27 cellular contexts compared by ENCODE assay signal in the genomic region with DNA sequence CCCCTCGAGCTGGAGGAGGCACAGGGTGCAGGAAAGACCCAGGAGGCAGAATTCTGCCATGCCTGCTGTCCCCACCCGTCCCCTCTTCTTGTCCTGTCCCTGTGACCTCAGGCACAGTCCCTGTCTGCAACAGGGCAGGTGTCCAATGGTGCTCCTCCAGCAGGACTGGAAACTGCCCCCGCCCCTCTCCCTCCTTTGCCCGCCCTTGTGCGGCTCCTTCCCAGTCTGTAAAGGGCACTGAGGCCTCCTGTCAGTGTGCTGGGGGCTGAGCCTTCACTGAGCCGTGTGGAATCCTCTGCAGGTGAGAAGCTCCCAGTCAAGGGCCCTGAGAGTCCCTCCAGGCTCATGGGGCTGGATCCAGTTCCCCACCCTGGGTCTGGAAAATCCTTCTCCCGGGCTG. TPM values are rescaled to one million over a fixed set of nuclear protein-coding genes. Genes with fewer than 3 reads are reported as not detected.
"Had no signal": no experiment of that assay in that cellular context is flagged by ENCODE, and none has a peak within 500 bp of the region (broad histone marks: within the 10 kb centered on the region; RNA-seq: fewer than 3 reads in every experiment).

No MANE protein-coding gene starts in this region.

- H3K4me1 ChIP-seq: colonic mucosa, foreskin keratinocyte, gastroesophageal sphincter, suprapubic skin, transverse colon, upper lobe of right lung, uterus had no signal

- H3K27me3 ChIP-seq: colonic mucosa, foreskin keratinocyte, pancreas, transverse colon, uterus had no signal

- H3K27ac Mint-ChIP-seq: dendritic cell treated with granulocyte-macrophage colony-stimulating factor and Interleukin-4, amounts not matched to agents 40 ng/mL and 50 ng/mL, for 4 days; memory B cell; natural killer cell; stimulated activated naive CD8-positive, alpha-beta T cell treated with anti-CD3 and anti-CD28 coated beads, Interleukin-15, amount 100 ng/mL, for 72 hours had no signal

- H3K4me3 ChIP-seq: colonic mucosa, esophagus muscularis mucosa, gastroesophageal sphincter, lung, pancreas, smooth muscle cell, suprapubic skin, transverse colon, upper lobe of right lung, uterus had no signal

- H3K4me1 Mint-ChIP-seq: memory B cell, natural killer cell had no signal

- H3K36me3 Mint-ChIP-seq: memory B cell, natural killer cell had no signal

- H3K4me3 Mint-ChIP-seq: dendritic cell treated with granulocyte-macrophage colony-stimulating factor and Interleukin-4, amounts not matched to agents 40 ng/mL and 50 ng/mL, for 4 days; memory B cell; natural killer cell; stimulated activated naive CD8-positive, alpha-beta T cell treated with anti-CD3 and anti-CD28 coated beads, Interleukin-15, amount 100 ng/mL, for 72 hours had no signal

- H3K36me3 ChIP-seq: colonic mucosa, esophagus muscularis mucosa, gastroesophageal sphincter, neutrophil, pancreas, suprapubic skin, transverse colon, upper lobe of right lung, uterus had no signal

- DNase-seq: colonic mucosa; effector CD8-positive, alpha-beta T cell; foreskin keratinocyte; glutamatergic neuron; natural killer cell; pancreas; retina; stimulated activated CD4-positive, alpha-beta T cell treated with anti-CD3 and anti-CD28 coated beads, Interleukin-12 subunit alpha, Interleukin-12 subunit beta, amount 100 ng/mL, for 4 hours; stimulated activated CD4-positive, alpha-beta T cell treated with anti-CD3 and anti-CD28 coated beads, Interleukin-1b, Interleukin-23, amount 100 ng/mL, for 48 hours; stimulated activated CD4-positive, alpha-beta T cell treated with anti-CD3 and anti-CD28 coated beads, Interleukin-4, amount 100 ng/mL, for 1 hour; stimulated activated CD8-positive, alpha-beta memory T cell treated with anti-CD3 and anti-CD28 coated beads, Interleukin-4, amount 100 ng/mL, for 48 hours; stimulated activated naive CD4-positive, alpha-beta T cell; stimulated activated naive CD8-positive, alpha-beta T cell treated with anti-CD3 and anti-CD28 coated beads, Interleukin-15, amount 100 ng/mL, for 72 hours; transverse colon; upper lobe of right lung; uterus had no signal

- ATAC-seq: foreskin keratinocyte; gastroesophageal sphincter; natural killer cell; pancreas; sciatic nerve; stimulated activated naive CD8-positive, alpha-beta T cell treated with anti-CD3 and anti-CD28 coated beads, Interleukin-15, amount 100 ng/mL, for 72 hours; upper lobe of right lung had no signal

- H3K27ac ChIP-seq: colonic mucosa, esophagus muscularis mucosa, foreskin keratinocyte, gastroesophageal sphincter, neutrophil, pancreas, suprapubic skin, transverse colon, upper lobe of right lung, uterus had no signal

- H3K4me2 ChIP-seq: smooth muscle cell had no signal

- H3K9me3 ChIP-seq: colonic mucosa, esophagus muscularis mucosa, gastroesophageal sphincter, neutrophil, pancreas, suprapubic skin, transverse colon, upper lobe of right lung, uterus had no signal

- H3K9me3 Mint-ChIP-seq: dendritic cell treated with granulocyte-macrophage colony-stimulating factor and Interleukin-4, amounts not matched to agents 40 ng/mL and 50 ng/mL, for 4 days; memory B cell; natural killer cell; stimulated activated naive CD8-positive, alpha-beta T cell treated with anti-CD3 and anti-CD28 coated beads, Interleukin-15, amount 100 ng/mL, for 72 hours had no signal

RNA-seq across cellular contexts. Expression of a gene that starts 28.9 kb away (rescaled TPM):
- total RNA-seq: endothelial cell of umbilical vein, mononuclear cell had no signal
- polyA plus RNA-seq: endothelial cell of umbilical vein had no signal
